In the genomic region with DNA sequence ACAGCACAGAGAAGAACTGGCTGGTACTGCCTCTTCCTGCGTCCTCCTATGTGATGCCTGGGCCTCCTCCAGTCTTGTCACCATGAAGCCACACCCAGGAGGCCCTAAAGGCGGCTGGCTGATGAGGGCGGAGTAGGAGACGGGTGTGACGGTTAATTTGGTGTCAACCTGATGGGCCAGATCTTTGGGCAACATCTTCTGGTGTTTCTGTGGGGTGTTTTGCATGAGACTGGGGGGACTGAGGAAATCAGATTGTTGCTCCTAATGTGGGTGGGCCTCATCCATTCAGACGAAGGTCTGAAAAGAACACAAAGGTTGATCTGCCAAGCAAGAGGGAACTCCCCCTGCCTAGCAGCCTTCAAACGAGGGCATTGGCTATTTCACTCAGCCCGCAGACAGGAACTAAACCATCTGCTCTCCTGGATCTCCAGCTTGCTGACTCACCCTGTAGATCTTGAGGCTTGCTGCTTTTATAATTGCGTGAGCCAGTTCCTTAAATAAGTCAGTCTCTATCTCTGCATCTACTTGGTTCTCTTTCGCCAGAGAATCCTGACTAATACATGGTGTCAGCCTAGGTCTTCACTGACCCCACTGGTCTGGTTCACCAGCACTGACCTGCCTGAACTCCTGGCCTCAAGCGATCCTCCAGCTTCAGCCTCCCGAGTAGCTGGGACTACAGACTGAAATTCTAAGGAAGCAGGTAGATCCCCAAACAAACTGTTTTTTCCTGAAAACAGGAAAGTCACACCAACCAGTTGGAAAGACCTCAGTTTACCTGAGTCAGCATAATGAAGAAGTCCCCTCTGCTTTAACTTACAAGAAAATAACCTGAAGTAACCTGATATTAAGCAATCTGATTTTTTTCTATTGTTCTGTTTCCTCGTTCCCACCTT, we compare ENCODE assay signal across 10 cellular contexts. TPM values are rescaled to one million over a fixed set of nuclear protein-coding genes. Genes with fewer than 3 reads are reported as not detected.
DNase-seq lines count a peak whose midpoint lies in the region; ATAC-seq lines count a peak whose summit lies in the region.
"Had no signal": no experiment of that assay in that cellular context is flagged by ENCODE, and none has a peak within 500 bp of the region (broad histone marks: within the 10 kb centered on the region; RNA-seq: fewer than 3 reads in every experiment).

No MANE protein-coding gene starts in this region.

- no peak overlapping the region for H2BK120ac ChIP-seq in mesendoderm (ENCODE audit: low read depth, low read length)

- H3K18ac ChIP-seq in mesendoderm (ENCODE audit: low read length): no peak overlapping the region

- CTCF ChIA-PET in activated CD4-positive, alpha-beta memory T cell treated with anti-CD3 and anti-CD28 coated beads for 36 hours (lab: Charles Lee): interaction anchor here (0.5 kb wide), 1 partner anchor 584 kb away, joined by 3 read pairs; no protein-coding TSS in a partner anchor

- H3K79me2 ChIP-seq in mesendoderm (ENCODE audit: control insufficient read depth, insufficient read depth, low read length): no peaks in the 10 kb centered on the region

- H3K27ac ChIP-seq in mesendoderm (ENCODE audit: low read depth, low read length): no peak overlapping the region
- H3K27ac ChIP-seq: cardiac muscle cell had no signal

- H3K4me1 Mint-ChIP-seq in activated CD4-positive, alpha-beta memory T cell treated with anti-CD3 and anti-CD28 coated beads for 36 hours (ENCODE audit: low read depth): peaks cover 3% of the 10 kb centered on the region

- no CpG with 5 or more reads among the region's 13 CpGs for WGBS in mesendoderm (ENCODE audit: extremely low coverage, insufficient coverage, low lambda C conversion rate)

- no peak overlapping the region for H2AK5ac ChIP-seq in mesendoderm (ENCODE audit: low read length)

- DNase-seq in ELR (ENCODE audit: low read depth) (peak; percentile 60), HUDEP-2 (lab: John Stamatoyannopoulos, UW; ENCODE audit: unreplicated experiment in 76 of 76) (peak in 61 of 76 experiments; percentile 7 to 77 (median 47)), mesendoderm (peak; percentile 21), GOT3 (lab: John Stamatoyannopoulos, UW) (no peak), H7 (no peak)
- peak; percentile 42 for DNase-seq in activated CD4-positive, alpha-beta memory T cell treated with anti-CD3 and anti-CD28 coated beads for 36 hours

- no peaks in the 10 kb centered on the region for H3K27me3 ChIP-seq in mesendoderm (ENCODE audit: insufficient read depth, low read length, poor library complexity)
- no peaks in the 10 kb centered on the region for H3K27me3 ChIP-seq in H7 (ENCODE audit: control insufficient read depth, insufficient read depth, low read length)
- H3K27me3 ChIP-seq: cardiac muscle cell had no signal

- H3K4me3 ChIP-seq in mesendoderm (ENCODE audit: low read length) (no peak overlapping the region), H7 (ENCODE audit: insufficient read depth, low read depth, low read length) (no peak overlapping the region)
- H3K4me3 ChIP-seq: cardiac muscle cell had no signal

- no peak overlapping the region for H3K4me3 Mint-ChIP-seq in activated CD4-positive, alpha-beta memory T cell treated with anti-CD3 and anti-CD28 coated beads for 36 hours

- no peak overlapping the region for H4K5ac ChIP-seq in mesendoderm (ENCODE audit: low read length)

- no peak overlapping the region for H3K4ac ChIP-seq in mesendoderm (ENCODE audit: low read depth, low read length)

- H3K36me3 ChIP-seq in mesendoderm (ENCODE audit: control insufficient read depth, insufficient read depth, low read length): no peaks in the 10 kb centered on the region
- no peaks in the 10 kb centered on the region for H3K36me3 ChIP-seq in H7 (replicated peaks; ENCODE audit: control insufficient read depth, insufficient read depth, low read length)
- H3K36me3 ChIP-seq: cardiac muscle cell had no signal

- no peak overlapping the region for H2BK5ac ChIP-seq in mesendoderm (ENCODE audit: low read length)

- H3K27me3 Mint-ChIP-seq in activated CD4-positive, alpha-beta memory T cell treated with anti-CD3 and anti-CD28 coated beads for 36 hours: no peaks in the 10 kb centered on the region

- H3K56ac ChIP-seq in mesendoderm (ENCODE audit: low read length): no peak overlapping the region

- no peaks in the 10 kb centered on the region for H3K9me3 Mint-ChIP-seq in activated CD4-positive, alpha-beta memory T cell treated with anti-CD3 and anti-CD28 coated beads for 36 hours

- peak overlapping the region; percentile 35 for H3K27ac Mint-ChIP-seq in activated CD4-positive, alpha-beta memory T cell treated with anti-CD3 and anti-CD28 coated beads for 36 hours

- no peaks in the 10 kb centered on the region for H3K79me1 ChIP-seq in mesendoderm (ENCODE audit: low read length)

- H3K4me2 ChIP-seq in mesendoderm (ENCODE audit: low read length): no peak overlapping the region

- H3K36me3 Mint-ChIP-seq in activated CD4-positive, alpha-beta memory T cell treated with anti-CD3 and anti-CD28 coated beads for 36 hours: no peaks in the 10 kb centered on the region

- no peaks in the 10 kb centered on the region for H3K4me1 ChIP-seq in mesendoderm (ENCODE audit: control insufficient read depth, low read depth, low read length)

- intact Hi-C loops in activated CD4-positive, alpha-beta memory T cell treated with anti-CD3 and anti-CD28 coated beads for 36 hours (cut with micrococcal nuclease): no loop called here

- no peak overlapping the region for H3K9ac ChIP-seq in mesendoderm (ENCODE audit: low read length)

- ATAC-seq in GM19023 (IDR thresholded peaks at IDR 0.05; ENCODE audit: unreplicated experiment) (no peak), HG03175 (IDR thresholded peaks at IDR 0.05; ENCODE audit: unreplicated experiment) (no peak)

- no peak overlapping the region for H4K8ac ChIP-seq in mesendoderm (ENCODE audit: low read depth, low read length)

- no peak overlapping the region for H2BK15ac ChIP-seq in mesendoderm (replicated peaks; ENCODE audit: low read depth)

- no peak overlapping the region for H3K23ac ChIP-seq in mesendoderm (ENCODE audit: low read length)

- POLR2A ChIA-PET in activated CD4-positive, alpha-beta memory T cell treated with anti-CD3 and anti-CD28 coated beads for 36 hours (lab: Charles Lee): no interaction called here

RNA-seq across cellular contexts. Expression of a gene that starts 12.8 kb away (rescaled TPM):
- total RNA-seq in activated CD4-positive, alpha-beta memory T cell treated with anti-CD3 and anti-CD28 coated beads for 36 hours: 10 to 100 TPM; 17.9 to 20.5 TPM
- 18.0 TPM for polyA plus RNA-seq in mesendoderm (2013, experiment 1 of 2)
- 18.4 TPM for polyA plus RNA-seq in mesendoderm (2013, experiment 2 of 2)
- 20.6 and 31.1 TPM in 2 replicates for total RNA-seq in H7 (2014; rRNA removed; shearing (Covaris generic))

RNA-seq across cellular contexts. Expression of a gene that starts 25.1 kb away (rescaled TPM):
- total RNA-seq in activated CD4-positive, alpha-beta memory T cell treated with anti-CD3 and anti-CD28 coated beads for 36 hours: not detected
- 0.18 TPM for polyA plus RNA-seq in mesendoderm (2013, experiment 1 of 2)
- 0.21 TPM for polyA plus RNA-seq in mesendoderm (2013, experiment 2 of 2)
- total RNA-seq in H7 (2014; rRNA removed; shearing (Covaris generic)): 0.21 and 0.22 TPM in 2 replicates
- total RNA-seq: cardiac muscle cell, NCI-H460 had no signal
- polyA plus RNA-seq: cardiac muscle cell had no signal

Comparison
In these comparisons a context has a peak if more than half of its experiments do, and no peak if none do; other contexts are left out.
1. DNase-seq: peak in ELR (single experiment), HUDEP-2 (61 of 76), activated CD4-positive, alpha-beta memory T cell treated with anti-CD3 and anti-CD28 coated beads for 36 hours (single experiment) and mesendoderm (single experiment); none in GOT3 (single experiment) and H7 (single experiment).